Comparison of ENCODE assay signal across 14 cellular contexts in genomic region chr5:149367972-149368645, GRCh38. TPM values are rescaled to one million over a fixed set of nuclear protein-coding genes. Genes with fewer than 3 reads are reported as not detected.
"Had no signal": no experiment of that assay in that cellular context is flagged by ENCODE, and none has a peak within 500 bp of the region (broad histone marks: within the 10 kb centered on the region; RNA-seq: fewer than 3 reads in every experiment).

No MANE protein-coding gene starts in this region.

- H3K27ac ChIP-seq: breast epithelium, thyroid gland had no signal

- H3K9me3 ChIP-seq: breast epithelium, stomach, thyroid gland had no signal

- H3K27me3 ChIP-seq: breast epithelium, stomach, thyroid gland had no signal

- H3K4me1 ChIP-seq: breast epithelium, thyroid gland had no signal

- H3K4me3 ChIP-seq: breast epithelium, stomach, thyroid gland had no signal

- H3K36me3 ChIP-seq: breast epithelium, stomach, thyroid gland had no signal

RNA-seq across cellular contexts. Expression of gene IL17B, which starts 11.0 kb away (rescaled TPM):
- total RNA-seq: activated CD8-positive, alpha-beta memory T cell treated with anti-CD3 and anti-CD28 coated beads for 36 hours; activated naive CD8-positive, alpha-beta T cell treated with anti-CD3 and anti-CD28 coated beads for 36 hours; cerebellum; dermis microvascular lymphatic vessel endothelial cell; endodermal cell; fibroblast of villous mesenchyme; lung microvascular endothelial cell; natural killer cell treated with Interleukin-12 subunit alpha and Interleukin-12 subunit beta and Interleukin-15 and Interleukin-18, amount 100 ng/mL, for 72 hours; osteoblast; pulmonary artery endothelial cell; T-helper 17 cell had no signal
